10 cellular contexts compared by ENCODE assay signal in genomic region chr12:132772551-132772950, GRCh38. TPM values are rescaled to one million over a fixed set of nuclear protein-coding genes. Genes with fewer than 3 reads are reported as not detected.
DNase-seq lines count a peak whose midpoint lies in the region; ATAC-seq and TF ChIP-seq lines count a peak whose summit lies in the region.
"Had no signal": no experiment of that assay in that cellular context is flagged by ENCODE, and none has a peak within 500 bp of the region (broad histone marks: within the 10 kb centered on the region; RNA-seq: fewer than 3 reads in every experiment).

No MANE protein-coding gene starts in this region.

- H4K20me1 ChIP-seq in GM23248 (ENCODE audit: insufficient read depth), result no peaks in the 10 kb centered on the region

- no peaks in the 10 kb centered on the region for H3K27me3 ChIP-seq in CD4-positive, alpha-beta T cell (ENCODE audit: control insufficient read depth, insufficient read depth, low read length)
- H3K27me3 ChIP-seq in gastroesophageal sphincter (no peaks in the 10 kb centered on the region), GM23248 (replicated peaks; ENCODE audit: insufficient read depth) (no peaks in the 10 kb centered on the region)
- H3K27me3 ChIP-seq: right atrium auricular region had no signal

- peaks cover 60% of the 10 kb centered on the region for H3K4me1 Mint-ChIP-seq in CD4-positive, alpha-beta T cell (ENCODE audit: low read depth)
- peaks cover 29% of the 10 kb centered on the region for H3K4me1 Mint-ChIP-seq in activated CD4-positive, alpha-beta memory T cell treated with anti-CD3 and anti-CD28 coated beads, Interleukin-2, amount 10 ng/mL, durations not matched to agents 7 days and 5 days

- WGBS in gastroesophageal sphincter (ENCODE audit: low coverage in 1 of 2), 2 donors, result 80 to 100% methylated on average over 1 to 14 of the region's 14 CpGs
- 95 to 96% methylated on average over 14 of the region's 14 CpGs for WGBS in GM23248 (ENCODE audit: low coverage in 1 of 2, low lambda C conversion rate in 2 of 2, missing lambda C conversion rate in 2 of 2), 2 experiments

- no peak for TF ChIP-seq CTCF in CD4-positive, alpha-beta T cell (IDR thresholded peaks at IDR 0.05)
- no peak for TF ChIP-seq CTCF in gastroesophageal sphincter (IDR thresholded peaks at IDR 0.05)

- no peak overlapping the region for H3K9ac ChIP-seq in GM23248

- no peak for DNase-seq in CD4-positive, alpha-beta T cell
- DNase-seq in NCI-H1417 treated with DMSO at 0.1 percent for 48 hours (lab: John Stamatoyannopoulos, UW) (no peak), GM23248 (no peak)
- no peak for DNase-seq in activated CD4-positive, alpha-beta memory T cell treated with anti-CD3 and anti-CD28 coated beads, Interleukin-2, amount 10 ng/mL, durations not matched to agents 7 days and 5 days
- DNase-seq: AML-193 had no signal

- H3K4me3 ChIP-seq in gastroesophageal sphincter (no peak overlapping the region), GM23248 (no peak overlapping the region)
- H3K4me3 ChIP-seq: right atrium auricular region had no signal

- H3K9me3 Mint-ChIP-seq in CD4-positive, alpha-beta T cell, result no peaks in the 10 kb centered on the region
- H3K9me3 Mint-ChIP-seq in activated CD4-positive, alpha-beta memory T cell treated with anti-CD3 and anti-CD28 coated beads, Interleukin-2, amount 10 ng/mL, durations not matched to agents 7 days and 5 days, result no peaks in the 10 kb centered on the region

- no peaks in the 10 kb centered on the region for H3K27me3 Mint-ChIP-seq in CD4-positive, alpha-beta T cell
- no peaks in the 10 kb centered on the region for H3K27me3 Mint-ChIP-seq in activated CD4-positive, alpha-beta memory T cell treated with anti-CD3 and anti-CD28 coated beads, Interleukin-2, amount 10 ng/mL, durations not matched to agents 7 days and 5 days

- peaks cover 46% of the 10 kb centered on the region for H3K36me3 Mint-ChIP-seq in CD4-positive, alpha-beta T cell (ENCODE audit: low read depth)
- peaks cover 41% of the 10 kb centered on the region for H3K36me3 Mint-ChIP-seq in activated CD4-positive, alpha-beta memory T cell treated with anti-CD3 and anti-CD28 coated beads, Interleukin-2, amount 10 ng/mL, durations not matched to agents 7 days and 5 days (ENCODE audit: low read depth)

- in situ Hi-C loops in GM23248 (cut with MboI), result no loop called here

- H3K36me3 ChIP-seq in gastroesophageal sphincter (peaks cover 0 to 80% of the 10 kb centered on the region in 2 donors), GM23248 (ENCODE audit: low read depth) (peaks cover 72% of the 10 kb centered on the region)

- no peak overlapping the region for H3K27ac ChIP-seq in CD4-positive, alpha-beta T cell (ENCODE audit: low read depth, low read length)
- H3K27ac ChIP-seq in gastroesophageal sphincter, result no peak overlapping the region
- H3K27ac ChIP-seq in GM23248, result no peak overlapping the region
- H3K27ac ChIP-seq: right atrium auricular region had no signal

- H3K27ac Mint-ChIP-seq in CD4-positive, alpha-beta T cell, result peak overlapping the region; percentile 95
- no peak overlapping the region for H3K27ac Mint-ChIP-seq in activated CD4-positive, alpha-beta memory T cell treated with anti-CD3 and anti-CD28 coated beads, Interleukin-2, amount 10 ng/mL, durations not matched to agents 7 days and 5 days

- no peaks in the 10 kb centered on the region for H3K9me3 ChIP-seq in CD4-positive, alpha-beta T cell (ENCODE audit: control insufficient read depth, low read length)
- H3K9me3 ChIP-seq in gastroesophageal sphincter, result no peaks in the 10 kb centered on the region
- no peaks in the 10 kb centered on the region for H3K9me3 ChIP-seq in GM23248 (ENCODE audit: low read depth)
- H3K9me3 ChIP-seq: right atrium auricular region had no signal

- H3K4me1 ChIP-seq in gastroesophageal sphincter (peaks cover 0 to 54% (median 5%) of the 10 kb centered on the region in 3 donors), GM23248 (ENCODE audit: insufficient read depth) (peaks cover 12% of the 10 kb centered on the region; the same call in 1 of the 2 replicates)

- H3K4me2 ChIP-seq in GM23248 (ENCODE audit: unreplicated experiment), result no peak overlapping the region

- H2AFZ ChIP-seq in GM23248, result no peak overlapping the region

- CTCF ChIA-PET in CD4-positive, alpha-beta T cell (lab: Charles Lee), result interaction anchor here (0.7 kb wide), 1 partner anchor 14 kb away, joined by 3 read pairs; no protein-coding TSS in a partner anchor
- CTCF ChIA-PET in activated CD4-positive, alpha-beta memory T cell treated with anti-CD3 and anti-CD28 coated beads, Interleukin-2, amount 10 ng/mL, durations not matched to agents 7 days and 5 days (lab: Charles Lee), result interaction anchor here (0.9 kb wide), 1 partner anchor 22 kb away, joined by 3 read pairs; no protein-coding TSS in a partner anchor

- peaks cover 56% of the 10 kb centered on the region for H3K79me2 ChIP-seq in GM23248 (ENCODE audit: insufficient read depth)

- POLR2A ChIA-PET in CD4-positive, alpha-beta T cell (lab: Charles Lee), result interaction anchor here (1.2 to 1.6 kb wide), 3 partner anchors 62 to 308 kb away, joined by 3 to 4 read pairs (median 3); partner anchors contain the start of gene CHFR
- POLR2A ChIA-PET in activated CD4-positive, alpha-beta memory T cell treated with anti-CD3 and anti-CD28 coated beads, Interleukin-2, amount 10 ng/mL, durations not matched to agents 7 days and 5 days (lab: Charles Lee), result no interaction called here

- intact Hi-C loops in CD4-positive, alpha-beta T cell (cut with DNase I, micrococcal nuclease), result loop anchor here in 1 of 2 experiments (5.0 kb wide), 1 partner anchor 115 kb away; the partner anchor contains the start of gene CHFR

- no peaks in the 10 kb centered on the region for H3K9me2 ChIP-seq in GM23248 (ENCODE audit: insufficient read depth)

- no peak for ATAC-seq in CD4-positive, alpha-beta T cell (ENCODE audit: poor library complexity)
- ATAC-seq in GM19351 (IDR thresholded peaks at IDR 0.05; ENCODE audit: unreplicated experiment) (peak; percentile 41), HG03175 (IDR thresholded peaks at IDR 0.05; ENCODE audit: unreplicated experiment) (peak; percentile 56), gastroesophageal sphincter (peak; percentile 27), HG02571 (IDR thresholded peaks at IDR 0.05; ENCODE audit: unreplicated experiment) (no peak)

- TF ChIP-seq EP300 in gastroesophageal sphincter (IDR thresholded peaks at IDR 0.05), result no peak

- H3F3A ChIP-seq in GM23248 (ENCODE audit: insufficient read depth), result peaks cover 49% of the 10 kb centered on the region

- no peak overlapping the region for H3K4me3 Mint-ChIP-seq in CD4-positive, alpha-beta T cell
- H3K4me3 Mint-ChIP-seq in activated CD4-positive, alpha-beta memory T cell treated with anti-CD3 and anti-CD28 coated beads, Interleukin-2, amount 10 ng/mL, durations not matched to agents 7 days and 5 days, result no peak overlapping the region

- no peak for TF ChIP-seq POLR2A in gastroesophageal sphincter (IDR thresholded peaks at IDR 0.05)

RNA-seq across cellular contexts. Expression of gene ANKLE2, which starts 10.9 kb away (rescaled TPM):
- total RNA-seq in CD4-positive, alpha-beta T cell, result 10 to 100 TPM; 61.7 to 65.7 TPM
- total RNA-seq in gastroesophageal sphincter, result 10 to 100 TPM; 33.1 to 61.5 (median 49.9) TPM
- total RNA-seq in GM23248 (2014; rRNA removed; shearing (Covaris generic)), result 69.6 and 83.3 TPM in 2 replicates
- polyA plus RNA-seq in GM23248 (2016; fragmentation: Nextera tagmentation; extraction: Ambion mirVana), result 48.3 and 49.4 TPM in 2 replicates
- total RNA-seq in activated CD4-positive, alpha-beta memory T cell treated with anti-CD3 and anti-CD28 coated beads, Interleukin-2, amount 10 ng/mL, durations not matched to agents 7 days and 5 days, result 10 to 100 TPM; 88.6 to 89.3 TPM

RNA-seq across cellular contexts. Expression of gene GOLGA3, which starts 56.1 kb away (rescaled TPM):
- 10 to 100 TPM; 31.5 to 34.0 TPM for total RNA-seq in CD4-positive, alpha-beta T cell
- 100 to 1,000 TPM in 1 of 4 donors, 10 to 100 TPM in 3; 54.8 to 126 (median 74.1) TPM for total RNA-seq in gastroesophageal sphincter
- 80.3 and 118 TPM in 2 replicates for total RNA-seq in GM23248 (2014; rRNA removed; shearing (Covaris generic))
- 37.5 and 38.1 TPM in 2 replicates for polyA plus RNA-seq in GM23248 (2016; fragmentation: Nextera tagmentation; extraction: Ambion mirVana)
- 10 to 100 TPM; 46.2 to 46.5 TPM for total RNA-seq in activated CD4-positive, alpha-beta memory T cell treated with anti-CD3 and anti-CD28 coated beads, Interleukin-2, amount 10 ng/mL, durations not matched to agents 7 days and 5 days

Comparison
In these comparisons a context has a peak if more than half of its experiments do, and no peak if none do; other contexts are left out.
1. ATAC-seq: peak in GM19351 (single experiment), HG03175 (single experiment) and gastroesophageal sphincter (single experiment); none in CD4-positive, alpha-beta T cell (single experiment) and HG02571 (single experiment).